ENCODE assay signal across 33 cellular contexts in genomic region chr4:3307486-3307885, GRCh38. TPM values are rescaled to one million over a fixed set of nuclear protein-coding genes. Genes with fewer than 3 reads are reported as not detected.
DNase-seq lines count a peak whose midpoint lies in the region; ATAC-seq, FAIRE-seq and TF ChIP-seq lines count a peak whose summit lies in the region.
"Had no signal": no experiment of that assay in that cellular context is flagged by ENCODE, and none has a peak within 500 bp of the region (broad histone marks: within the 10 kb centered on the region; RNA-seq: fewer than 3 reads in every experiment).

No MANE protein-coding gene starts in this region.

- intact Hi-C loops in right lobe of liver (cut with DNase I) (no loop called here), HepG2 (cut with micrococcal nuclease; ENCODE audit: unreplicated experiment) (no loop called here)

- no peak for TF ChIP-seq RAD21 in HepG2 (CRISPR knock-in tag; IDR thresholded peaks at IDR 0.05)

- in situ Hi-C loops in HepG2 (cut with HindIII; ENCODE audit: extremely low pct_ligation_motif_present, low pct_unique_long_range_greater_than_20kb), result no loop called here

- H3K9me3 Mint-ChIP-seq in neural crest cell (no peaks in the 10 kb centered on the region), nephron progenitor cell (no peaks in the 10 kb centered on the region)
- H3K9me3 Mint-ChIP-seq: activated CD8-positive, alpha-beta T cell treated with anti-CD3 and anti-CD28 coated beads for 36 hours; activated naive CD4-positive, alpha-beta T cell treated with anti-CD3 and anti-CD28 coated beads, Interleukin-2, amount 50 U/mL, for 72 hours; activated T-helper 17 cell treated with anti-CD3 and anti-CD28 coated beads, Interleukin-2, amount 50 U/mL, for 72 hours; CD8-positive, alpha-beta memory T cell; stimulated activated naive B cell treated with anti-CD40 and anti-IgM and Interleukin-4, amounts not matched to agents 10 μg/mL and 1 μg/mL and 100 μg/mL, for 72 hours; T-helper 2 cell treated with Interferon-gamma antibody and Interleukin-4, amounts not matched to agents 5 μg/mL and 100 μg/mL, for 36 hours had no signal

- FAIRE-seq in HepG2 (lab: Jason Lieb, UNC), result no peak
- FAIRE-seq: bronchial epithelial cell, GM12892, K562 had no signal

- H3K9me3 ChIP-seq in right lobe of liver, result no peaks in the 10 kb centered on the region
- no peaks in the 10 kb centered on the region for H3K9me3 ChIP-seq in HepG2 (ENCODE audit: low read length)
- H3K9me3 ChIP-seq: psoas muscle, upper lobe of left lung had no signal

- BruUV-seq in HepG2 (replicated peaks; lab: Mats Ljungman, UMichigan), result no TSS peak

- H3K4me1 Mint-ChIP-seq in neural crest cell (peaks cover 65% of the 10 kb centered on the region), nephron progenitor cell (peaks cover 84% of the 10 kb centered on the region)

- H4K20me1 ChIP-seq in HepG2 (ENCODE audit: insufficient read depth, low read length), result peaks cover 7% of the 10 kb centered on the region; the same call in 1 of the 2 replicates

- H3K27me3 ChIP-seq in right lobe of liver (no peaks in the 10 kb centered on the region), HepG2 (ENCODE audit: control insufficient read depth in 1 of 2, insufficient read depth in 2 of 2, low read length in 2 of 2) (no peaks in the 10 kb centered on the region; a peak in 1 of 5 replicates)
- H3K27me3 ChIP-seq: upper lobe of left lung had no signal

- H3K4me3 ChIP-seq in right lobe of liver (no peak overlapping the region), HepG2 (replicated peaks in 1 of 3; ENCODE audit: insufficient read depth in 1 of 3, low read depth in 2 of 3, low read length in 3 of 3) (no peak overlapping the region)
- H3K4me3 ChIP-seq: K562, psoas muscle, skin epidermis, upper lobe of left lung had no signal

- H3K36me3 ChIP-seq in right lobe of liver (no peaks in the 10 kb centered on the region), HepG2 (replicated peaks in 1 of 2; ENCODE audit: control insufficient read depth in 1 of 2, insufficient read depth in 2 of 2, low read length in 2 of 2) (peaks cover 0 to 1% of the 10 kb centered on the region in 2 experiments; a peak in 1 of 5 replicates)
- H3K36me3 ChIP-seq: upper lobe of left lung had no signal

- H3K4me1 ChIP-seq in right lobe of liver, result no peaks in the 10 kb centered on the region
- peaks cover 12% of the 10 kb centered on the region for H3K4me1 ChIP-seq in HepG2 (ENCODE audit: insufficient read depth, low read length)

- peak overlapping the region; percentile 35 for H3K27ac Mint-ChIP-seq in neural crest cell (ENCODE audit: unreplicated experiment)
- no peak overlapping the region for H3K27ac Mint-ChIP-seq in nephron progenitor cell
- H3K27ac Mint-ChIP-seq: activated CD4-positive, alpha-beta T cell treated with anti-CD3 and anti-CD28 coated beads for 36 hours; activated CD8-positive, alpha-beta T cell treated with anti-CD3 and anti-CD28 coated beads for 36 hours; activated naive CD4-positive, alpha-beta T cell treated with anti-CD3 and anti-CD28 coated beads, Interleukin-2, amount 50 U/mL, for 72 hours; activated T-helper 17 cell treated with anti-CD3 and anti-CD28 coated beads, Interleukin-2, amount 50 U/mL, for 72 hours; stimulated activated naive B cell treated with anti-CD40 and anti-IgM and Interleukin-4, amounts not matched to agents 10 μg/mL and 1 μg/mL and 100 μg/mL, for 72 hours; T-helper 2 cell treated with Interferon-gamma antibody and Interleukin-4, amounts not matched to agents 5 μg/mL and 100 μg/mL, for 36 hours had no signal

- POLR2A ChIA-PET in HepG2 (lab: Yijun Ruan, JAX), result no interaction called here

- TF ChIP-seq POLR2A in right lobe of liver (IDR thresholded peaks at IDR 0.05) (no peak), HepG2 (IDR thresholded peaks at IDR 0.05; ENCODE audit: insufficient read depth in 1 of 2, low read depth in 2 of 2, low read length in 2 of 2) (no peak)

- DNase-seq in DMS79 treated with DMSO at 0.1 percent for 48 hours (lab: John Stamatoyannopoulos, UW) (peak; percentile 2), DMS79 (lab: John Stamatoyannopoulos, UW) (no peak), right lobe of liver (peak in 2 of 3 donors; percentile 37 to 42), HepG2 (ENCODE audit: low spot score) (no peak), neural crest cell (ENCODE audit: low read depth, low spot score) (no peak), nephron progenitor cell (no peak)
- DNase-seq: 8988T; activated CD4-positive, alpha-beta T cell treated with anti-CD3 and anti-CD28 coated beads for 36 hours; activated CD8-positive, alpha-beta T cell treated with anti-CD3 and anti-CD28 coated beads for 36 hours; DMS153; effector CD4-positive, alpha-beta T cell; hypothalamus; naive thymus-derived CD4-positive, alpha-beta T cell; NCI-H1092 treated with DMSO at 0.1 percent for 48 hours; NCI-H187; NCI-H226; NCI-H748 treated with DMSO at 0.1 percent for 48 hours; occipital lobe; psoas muscle; stimulated activated naive B cell treated with anti-CD40 and anti-IgM and Interleukin-4, amounts not matched to agents 10 μg/mL and 1 μg/mL and 100 μg/mL, for 72 hours had no signal

- no peak overlapping the region for H2AFZ ChIP-seq in HepG2 (ENCODE audit: low read length)

- peaks cover 2% of the 10 kb centered on the region for H3K36me3 Mint-ChIP-seq in neural crest cell (ENCODE audit: low read depth)
- peaks cover 2% of the 10 kb centered on the region for H3K36me3 Mint-ChIP-seq in nephron progenitor cell (ENCODE audit: low read depth)
- H3K36me3 Mint-ChIP-seq: activated naive CD4-positive, alpha-beta T cell treated with anti-CD3 and anti-CD28 coated beads, Interleukin-2, amount 50 U/mL, for 72 hours; CD8-positive, alpha-beta memory T cell; naive thymus-derived CD4-positive, alpha-beta T cell; stimulated activated naive B cell treated with anti-CD40 and anti-IgM and Interleukin-4, amounts not matched to agents 10 μg/mL and 1 μg/mL and 100 μg/mL, for 72 hours had no signal

- TF ChIP-seq CTCF in right lobe of liver (IDR thresholded peaks at IDR 0.05) (no peak), HepG2 (CRISPR knock-in tag; IDR thresholded peaks at IDR 0.05) (no peak), neural crest cell (conservative IDR thresholded peaks at IDR 0.05) (no peak), nephron progenitor cell (IDR thresholded peaks at IDR 0.05) (no peak)

- CTCF ChIA-PET in HepG2 (lab: Yijun Ruan, JAX; ENCODE audit: low intra/inter-chr PET ratio, low total read pairs), result no interaction called here

- H3K27me3 Mint-ChIP-seq in neural crest cell (ENCODE audit: low read depth) (no peaks in the 10 kb centered on the region), nephron progenitor cell (ENCODE audit: low read depth, poor library complexity) (peaks cover 15% of the 10 kb centered on the region)
- H3K27me3 Mint-ChIP-seq: activated CD4-positive, alpha-beta T cell treated with anti-CD3 and anti-CD28 coated beads for 36 hours had no signal

- no peak overlapping the region for H3K9ac ChIP-seq in HepG2 (ENCODE audit: insufficient read depth, low read depth, low read length)

- peaks cover 31% of the 10 kb centered on the region for H3K79me2 ChIP-seq in HepG2 (ENCODE audit: insufficient read depth, low read length)

- ATAC-seq in right lobe of liver (no peak), HepG2 (no peak), HG03280 (IDR thresholded peaks at IDR 0.05; ENCODE audit: unreplicated experiment) (no peak), HG02884 (IDR thresholded peaks at IDR 0.05; ENCODE audit: unreplicated experiment) (no peak)
- ATAC-seq: activated CD4-positive, alpha-beta T cell treated with anti-CD3 and anti-CD28 coated beads for 36 hours; activated CD8-positive, alpha-beta T cell treated with anti-CD3 and anti-CD28 coated beads for 36 hours; activated naive CD4-positive, alpha-beta T cell treated with anti-CD3 and anti-CD28 coated beads, Interleukin-2, amount 50 U/mL, for 72 hours; activated T-helper 17 cell treated with anti-CD3 and anti-CD28 coated beads, Interleukin-2, amount 50 U/mL, for 72 hours; K562; naive thymus-derived CD4-positive, alpha-beta T cell; Panc1; psoas muscle; stimulated activated naive B cell treated with anti-CD40 and anti-IgM and Interleukin-4, amounts not matched to agents 10 μg/mL and 1 μg/mL and 100 μg/mL, for 72 hours had no signal

- 85% methylated on average over 11 of the region's 12 CpGs for WGBS in right lobe of liver (ENCODE audit: insufficient coverage, low coverage, low lambda C conversion rate, missing lambda C conversion rate)
- WGBS in HepG2 (ENCODE audit: low lambda C conversion rate), result 98% methylated on average over 12 of the region's 12 CpGs

- H3K4me2 ChIP-seq in HepG2 (ENCODE audit: low read depth, low read length), result no peak overlapping the region

- TF ChIP-seq EP300 in HepG2 (IDR thresholded peaks at IDR 0.05; ENCODE audit: low read depth in 2 of 2, low read length in 2 of 2) (no peak), HepG2 (CRISPR knock-in tag; IDR thresholded peaks at IDR 0.05; ENCODE audit: borderline replicate concordance) (no peak)

- no peak overlapping the region for H3K4me3 Mint-ChIP-seq in neural crest cell
- no peak overlapping the region for H3K4me3 Mint-ChIP-seq in nephron progenitor cell
- H3K4me3 Mint-ChIP-seq: activated CD4-positive, alpha-beta T cell treated with anti-CD3 and anti-CD28 coated beads for 36 hours; activated CD8-positive, alpha-beta T cell treated with anti-CD3 and anti-CD28 coated beads for 36 hours; activated T-helper 17 cell treated with anti-CD3 and anti-CD28 coated beads, Interleukin-2, amount 50 U/mL, for 72 hours; CD8-positive, alpha-beta memory T cell; naive thymus-derived CD4-positive, alpha-beta T cell; stimulated activated naive B cell treated with anti-CD40 and anti-IgM and Interleukin-4, amounts not matched to agents 10 μg/mL and 1 μg/mL and 100 μg/mL, for 72 hours; T-helper 2 cell treated with Interferon-gamma antibody and Interleukin-4, amounts not matched to agents 5 μg/mL and 100 μg/mL, for 36 hours had no signal

- H3K27ac ChIP-seq in right lobe of liver, result no peak overlapping the region
- H3K27ac ChIP-seq in HepG2 (ENCODE audit: extremely low read length, insufficient read depth, low read length), result no peak overlapping the region
- H3K27ac ChIP-seq: psoas muscle, skin epidermis had no signal

RNA-seq across cellular contexts. Expression of gene RGS12, which starts 14.7 kb away (rescaled TPM):
- total RNA-seq in right lobe of liver (10 to 100 TPM; 15.0 to 29.6 (median 22.1) TPM), HepG2 (2016; rRNA removed; fragmentation: Illumina TruSeq; extraction: Trizol) (18.2 and 21.0 TPM in 2 replicates), neural crest cell (60.4 and 69.5 TPM in 2 replicates)
- total RNA-seq in HepG2 (2016; cell fraction: cytosol; rRNA removed; fragmentation: Illumina TruSeq; extraction: Trizol; ENCODE audit: low read depth), result 9.3 and 11.0 TPM in 2 replicates
- total RNA-seq in HepG2 (2016; cell fraction: insoluble cytoplasmic fraction; rRNA removed; fragmentation: Illumina TruSeq; extraction: Trizol), result 16.0 and 24.7 TPM in 2 replicates
- total RNA-seq in HepG2 (2016; cell fraction: membrane; rRNA removed; fragmentation: Illumina TruSeq; extraction: Trizol), result 16.1 and 18.9 TPM in 2 replicates
- 21.7 and 25.1 TPM in 2 replicates for total RNA-seq in HepG2 (2016; cell fraction: nucleus; rRNA removed; fragmentation: Illumina TruSeq; extraction: Trizol)
- polyA plus RNA-seq in HepG2 (2011; rRNA removed), result 27.7 and 35.5 TPM in 2 replicates
- 11.1 and 23.9 TPM in 2 replicates for polyA plus RNA-seq in HepG2 (2011; cell fraction: cytosol; rRNA removed)
- polyA plus RNA-seq in HepG2 (2011; cell fraction: nucleus; rRNA removed), result 115 and 118 TPM in 2 replicates
- polyA plus RNA-seq in HepG2 (2012), result 37.4 and 43.4 TPM in 2 replicates
- polyA plus RNA-seq in HepG2 (2016; cell fraction: cytosol; fragmentation: Illumina TruSeq; extraction: Trizol; ENCODE audit: low read depth), result 2.0 and 3.4 TPM in 2 replicates
- polyA plus RNA-seq in HepG2 (2016; cell fraction: insoluble cytoplasmic fraction; fragmentation: Illumina TruSeq; extraction: Trizol; ENCODE audit: low read depth), result 17.8 and 20.5 TPM in 2 replicates
- 5.5 and 5.6 TPM in 2 replicates for polyA plus RNA-seq in HepG2 (2016; cell fraction: membrane; fragmentation: Illumina TruSeq; extraction: Trizol; ENCODE audit: low read depth)
- polyA plus RNA-seq in HepG2 (2016; cell fraction: nucleus; fragmentation: Illumina TruSeq; extraction: Trizol; ENCODE audit: insufficient read depth, low read depth), result 51.0 and 56.7 TPM in 2 replicates
- 4.5 and 52.2 TPM in 2 replicates for polyA minus RNA-seq in HepG2 (2011; rRNA and poly(A)+ RNA removed; ENCODE audit: low replicate concordance)
- 14.2 and 24.5 TPM in 2 replicates for polyA minus RNA-seq in HepG2 (2011; cell fraction: cytosol; rRNA and poly(A)+ RNA removed)
- 45.0 and 59.1 TPM in 2 replicates for polyA minus RNA-seq in HepG2 (2011; cell fraction: nucleus; rRNA and poly(A)+ RNA removed)

RNA-seq across cellular contexts. Expression of gene MSANTD1, which starts 58.5 kb away (rescaled TPM):
- total RNA-seq in right lobe of liver, result under 1 TPM in 5 of 6 experiments, not detected in 1; 0.46 to 0.84 (median 0.64) TPM
- total RNA-seq in HepG2 (2016; rRNA removed; fragmentation: Illumina TruSeq; extraction: Trizol), result 0.10 and 0.22 TPM in 2 replicates
- 0.09 and 0.20 TPM in 2 replicates for total RNA-seq in HepG2 (2016; cell fraction: cytosol; rRNA removed; fragmentation: Illumina TruSeq; extraction: Trizol; ENCODE audit: low read depth)
- 0.19 TPM in 1 of 2 replicates, not detected in the other for total RNA-seq in HepG2 (2016; cell fraction: insoluble cytoplasmic fraction; rRNA removed; fragmentation: Illumina TruSeq; extraction: Trizol)
- total RNA-seq in HepG2 (2016; cell fraction: membrane; rRNA removed; fragmentation: Illumina TruSeq; extraction: Trizol), result 0.25 TPM in 1 of 2 replicates, not detected in the other
- 0.59 TPM in 1 of 2 replicates, not detected in the other for total RNA-seq in HepG2 (2016; cell fraction: nucleus; rRNA removed; fragmentation: Illumina TruSeq; extraction: Trizol)
- 0.39 and 0.40 TPM in 2 replicates for polyA plus RNA-seq in HepG2 (2011; rRNA removed)
- polyA plus RNA-seq in HepG2 (2011; cell fraction: cytosol; rRNA removed), result 0.05 and 0.34 TPM in 2 replicates
- 2.2 and 3.5 TPM in 2 replicates for polyA plus RNA-seq in HepG2 (2011; cell fraction: nucleus; rRNA removed)
- polyA plus RNA-seq in HepG2 (2012), result 0.40 and 0.65 TPM in 2 replicates
- 0.10 and 0.12 TPM in 2 replicates for polyA plus RNA-seq in HepG2 (2016; cell fraction: cytosol; fragmentation: Illumina TruSeq; extraction: Trizol; ENCODE audit: low read depth)
- polyA plus RNA-seq in HepG2 (2016; cell fraction: insoluble cytoplasmic fraction; fragmentation: Illumina TruSeq; extraction: Trizol; ENCODE audit: low read depth), result 0.16 TPM in 1 of 2 replicates, not detected in the other
- polyA plus RNA-seq in HepG2 (2016; cell fraction: membrane; fragmentation: Illumina TruSeq; extraction: Trizol; ENCODE audit: low read depth), result 0.07 and 0.08 TPM in 2 replicates
- polyA plus RNA-seq in HepG2 (2016; cell fraction: nucleus; fragmentation: Illumina TruSeq; extraction: Trizol; ENCODE audit: insufficient read depth, low read depth), result 0.36 and 0.65 TPM in 2 replicates
- polyA minus RNA-seq in HepG2 (2011; rRNA and poly(A)+ RNA removed; ENCODE audit: low replicate concordance), result 0.14 and 1.0 TPM in 2 replicates
- polyA minus RNA-seq in HepG2 (2011; cell fraction: cytosol; rRNA and poly(A)+ RNA removed), result not detected in 2 replicates
- 1.9 and 2.0 TPM in 2 replicates for polyA minus RNA-seq in HepG2 (2011; cell fraction: nucleus; rRNA and poly(A)+ RNA removed)
- total RNA-seq in neural crest cell, result 1.2 TPM in 2 replicates
- total RNA-seq: HT1080 had no signal
- polyA plus RNA-seq: CD8-positive, alpha-beta memory T cell; K562; naive thymus-derived CD4-positive, alpha-beta T cell had no signal

Comparison
In these comparisons a context has a peak if more than half of its experiments do, and no peak if none do; other contexts are left out.
1. DNase-seq: peak in DMS79 treated with DMSO at 0.1 percent for 48 hours (single experiment) and right lobe of liver (2 of 3); none in DMS79 (single experiment), HepG2 (single experiment), neural crest cell (single experiment) and nephron progenitor cell (single experiment).